ENCODE assay signal across 21 cellular contexts in genomic region chr13:101425623-101426022, GRCh38. TPM values are rescaled to one million over a fixed set of nuclear protein-coding genes. Genes with fewer than 3 reads are reported as not detected.
DNase-seq lines count a peak whose midpoint lies in the region; ATAC-seq, FAIRE-seq and TF ChIP-seq lines count a peak whose summit lies in the region.
"Had no signal": no experiment of that assay in that cellular context is flagged by ENCODE, and none has a peak within 500 bp of the region (broad histone marks: within the 10 kb centered on the region; RNA-seq: fewer than 3 reads in every experiment).

No MANE protein-coding gene starts in this region.

- H3K79me1 ChIP-seq in mesendoderm (ENCODE audit: low read length): no peaks in the 10 kb centered on the region

- H3K36me3 ChIP-seq in Karpas-422 (ENCODE audit: insufficient read depth, low read length): no peaks in the 10 kb centered on the region
- no peaks in the 10 kb centered on the region for H3K36me3 ChIP-seq in mesendoderm (ENCODE audit: control insufficient read depth, insufficient read depth, low read length)

- no peak overlapping the region for H3K4me2 ChIP-seq in Karpas-422 (ENCODE audit: low read depth, low read length, poor library complexity, severe bottlenecking)
- H3K4me2 ChIP-seq in mesendoderm (ENCODE audit: low read length): no peak overlapping the region

- no peak overlapping the region for H3K4ac ChIP-seq in mesendoderm (ENCODE audit: low read depth, low read length)

- no peak overlapping the region for H4K8ac ChIP-seq in mesendoderm (ENCODE audit: low read depth, low read length)

- H3K9me3 ChIP-seq in Karpas-422 (ENCODE audit: low read length): no peaks in the 10 kb centered on the region

- H3K9ac ChIP-seq in Karpas-422 (ENCODE audit: low read length) (no peak overlapping the region), mesendoderm (ENCODE audit: low read length) (no peak overlapping the region)

- no peak overlapping the region for H4K5ac ChIP-seq in mesendoderm (ENCODE audit: low read length)

- H2BK5ac ChIP-seq in mesendoderm (ENCODE audit: low read length): no peak overlapping the region

- no peaks in the 10 kb centered on the region for H3K9me2 ChIP-seq in Karpas-422 (replicated peaks; ENCODE audit: insufficient read depth, low read length)

- H4K20me1 ChIP-seq in Karpas-422 (ENCODE audit: insufficient read depth, low read depth, low read length): no peaks in the 10 kb centered on the region

- DNase-seq in GM12891 (ENCODE audit: insufficient read length, low spot score) (no peak), Karpas-422 (peak; percentile 60), mesendoderm (peak; percentile 4), UCSD-AML1 (lab: John Stamatoyannopoulos, UW; ENCODE audit: unreplicated experiment) (no peak), NOMO-1 treated with DMSO at 0.1 percent for 48 hours (lab: John Stamatoyannopoulos, UW; ENCODE audit: unreplicated experiment) (no peak)
- DNase-seq: MM.1S, NCI-H1092 treated with DMSO at 0.1 percent for 48 hours, NCI-H146, NCI-H2029, NCI-H226, NCI-H510A treated with DMSO at 0.1 percent for 48 hours, NCI-H748 treated with DMSO at 0.1 percent for 48 hours had no signal

- no peaks in the 10 kb centered on the region for H3K79me2 ChIP-seq in Karpas-422 (ENCODE audit: low read length)
- H3K79me2 ChIP-seq in mesendoderm (ENCODE audit: control insufficient read depth, insufficient read depth, low read length): no peaks in the 10 kb centered on the region

- H3K23ac ChIP-seq in mesendoderm (ENCODE audit: low read length): no peak overlapping the region

- no peak overlapping the region for H2BK15ac ChIP-seq in mesendoderm (replicated peaks; ENCODE audit: low read depth)

- FAIRE-seq in GM12891 (lab: Jason Lieb, UNC): no peak
- FAIRE-seq: A204.1, G401.6, H1 had no signal

- no peak overlapping the region for H3K18ac ChIP-seq in mesendoderm (ENCODE audit: low read length)

- no peak overlapping the region for H2BK120ac ChIP-seq in mesendoderm (ENCODE audit: low read depth, low read length)

- H3K56ac ChIP-seq in mesendoderm (ENCODE audit: low read length): no peak overlapping the region

- no peak overlapping the region for H2AK5ac ChIP-seq in mesendoderm (ENCODE audit: low read length)

- no CpG with 5 or more reads among the region's 10 CpGs for WGBS in mesendoderm (ENCODE audit: extremely low coverage, insufficient coverage, low lambda C conversion rate)

- ATAC-seq in GM19467 (IDR thresholded peaks at IDR 0.05; ENCODE audit: unreplicated experiment): no peak

- no peaks in the 10 kb centered on the region for H3K27me3 ChIP-seq in Karpas-422 (ENCODE audit: low read length)
- no peaks in the 10 kb centered on the region for H3K27me3 ChIP-seq in mesendoderm (ENCODE audit: insufficient read depth, low read length, poor library complexity)

- H3K27ac ChIP-seq in Karpas-422 (ENCODE audit: low read length): no peak overlapping the region
- peak overlapping the region; percentile 99 for H3K27ac ChIP-seq in angular gyrus (ENCODE audit: low read depth, low read length)
- no peak overlapping the region for H3K27ac ChIP-seq in mesendoderm (ENCODE audit: low read depth, low read length)
- H3K27ac ChIP-seq: C4-2B had no signal

- H3K4me3 ChIP-seq in Karpas-422 (ENCODE audit: low read length): no peak overlapping the region
- no peak overlapping the region for H3K4me3 ChIP-seq in mesendoderm (ENCODE audit: low read length)

- H3K4me1 ChIP-seq in Karpas-422 (ENCODE audit: low read length) (no peaks in the 10 kb centered on the region), mesendoderm (ENCODE audit: control insufficient read depth, low read depth, low read length) (no peaks in the 10 kb centered on the region)

- H2AFZ ChIP-seq in Karpas-422 (ENCODE audit: low read length): no peak overlapping the region

- no peak for TF ChIP-seq POLR2A in GM12891 (IDR thresholded peaks at IDR 0.05; ENCODE audit: low read depth, low read length)

TF ChIP-seq in GM12891, 5 proteins besides CTCF, POLR2A, EP300 and RAD21:
- TF ChIP-seq SPI1 (IDR thresholded peaks at IDR 0.05; ENCODE audit: low read depth, low read length): peak; percentile 38; the same call in 1 of the 2 replicates
- no peak for TF ChIP-seq PAX5 (IDR thresholded peaks at IDR 0.05; ENCODE audit: insufficient read depth, low read length, severe bottlenecking)

RNA-seq across cellular contexts. Expression of gene NALCN, which starts 9.3 kb away (rescaled TPM):
- polyA plus RNA-seq in GM12891 (2012; ENCODE audit: low read depth, missing spikeins): 0.01 TPM
- total RNA-seq in Karpas-422 (2014; rRNA removed; shearing (Covaris generic); ENCODE audit: low replicate concordance): 0.04 TPM in 1 of 2 replicates, not detected in the other
- 0.66 TPM for polyA plus RNA-seq in mesendoderm (2013, experiment 1 of 2)
- 0.69 TPM for polyA plus RNA-seq in mesendoderm (2013, experiment 2 of 2)
- total RNA-seq: Daoy, OCI-LY7 had no signal
- polyA plus RNA-seq: IgD-negative memory B cell had no signal

RNA-seq across cellular contexts. Expression of gene ITGBL1, which starts 26.9 kb away (rescaled TPM):
- polyA plus RNA-seq in GM12891 (2012; ENCODE audit: low read depth, missing spikeins): not detected
- total RNA-seq in Karpas-422 (2014; rRNA removed; shearing (Covaris generic); ENCODE audit: low replicate concordance): 0.89 and 2.6 TPM in 2 replicates
- 0.01 TPM for polyA plus RNA-seq in mesendoderm (2013, experiment 1 of 2)
- polyA plus RNA-seq in mesendoderm (2013, experiment 2 of 2): not detected
- total RNA-seq: H1, OCI-LY7 had no signal
- polyA plus RNA-seq: H1, IgD-negative memory B cell had no signal

Comparison
In these comparisons a context has a peak if more than half of its experiments do, and no peak if none do; other contexts are left out.
1. DNase-seq: peak in Karpas-422 (single experiment) and mesendoderm (single experiment); none in GM12891 (single experiment), UCSD-AML1 (single experiment) and NOMO-1 treated with DMSO at 0.1 percent for 48 hours (single experiment).